In the genomic region with DNA sequence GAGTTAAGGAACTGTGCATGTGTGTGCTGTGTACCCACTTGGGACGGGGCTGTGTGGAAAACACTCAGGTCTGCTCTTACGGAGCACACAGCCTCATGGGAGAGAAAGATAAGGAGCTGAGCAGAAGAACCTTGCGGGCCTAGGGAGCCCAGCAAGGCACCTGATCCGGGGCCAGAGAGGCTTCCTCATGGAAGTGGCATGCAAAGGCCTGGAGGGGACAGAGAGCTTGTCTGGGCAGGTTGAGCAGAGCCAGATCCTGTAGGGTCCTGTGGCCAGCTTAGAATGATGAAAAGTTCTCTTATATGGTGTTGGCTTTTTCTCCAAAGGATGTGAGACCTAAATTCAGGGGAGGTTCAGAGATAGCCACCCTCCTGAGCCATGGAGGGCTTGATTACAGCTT, we compare ENCODE assay signal across 25 cellular contexts.
"Had no signal": no experiment of that assay in that cellular context is flagged by ENCODE, and none has a peak within 500 bp of the region (broad histone marks: within the 10 kb centered on the region; RNA-seq: fewer than 3 reads in every experiment).

No MANE protein-coding gene starts in this region.

- H3K36me3 ChIP-seq: left ventricle myocardium inferior had no signal

- H3K4me2 ChIP-seq: SK-N-SH had no signal

- H3K27me3 ChIP-seq: dorsolateral prefrontal cortex, testis, upper lobe of left lung had no signal

- H3K27ac ChIP-seq: dorsolateral prefrontal cortex, left ventricle myocardium inferior, testis, upper lobe of left lung, VCaP had no signal

- H3K4me3 ChIP-seq: dorsolateral prefrontal cortex, left ventricle myocardium inferior, mucosa of descending colon, testis, upper lobe of left lung had no signal

- H3K9me3 ChIP-seq: left ventricle myocardium inferior, mucosa of descending colon, SK-N-SH, testis, upper lobe of left lung had no signal

- ATAC-seq: activated CD8-positive, alpha-beta T cell treated with anti-CD3 and anti-CD28 coated beads, Interleukin-2, amount 10 ng/mL, durations not matched to agents 7 days and 5 days; mucosa of descending colon; sciatic nerve had no signal

- DNase-seq: activated CD4-positive, alpha-beta T cell treated with anti-CD3 and anti-CD28 coated beads, Interleukin-2, amount 50 U/mL, for 1 hour; activated CD4-positive, CD25-positive, alpha-beta regulatory T cell treated with anti-CD3 and anti-CD28 coated beads, Interleukin-2, amount 50 U/mL, for 72 hours; activated CD8-positive, alpha-beta T cell treated with anti-CD3 and anti-CD28 coated beads, Interleukin-2, amount 10 ng/mL, durations not matched to agents 7 days and 5 days; activated gamma-delta T cell treated with Interleukin-2 at 50 U/mL for 16 hours; aorta; central memory CD4-positive, alpha-beta T cell; dorsolateral prefrontal cortex; endodermal cell; erythroblast; foreskin fibroblast; kidney glomerular epithelial cell; left ventricle myocardium inferior; mesendoderm; mucosa of descending colon; nephron progenitor cell; nucleus accumbens; posterior cingulate gyrus; SK-N-SH; small intestine; stimulated activated CD4-positive, alpha-beta T cell treated with anti-CD3 and anti-CD28 coated beads, Interleukin-2, amount 100 ng/mL, for 24 hours; stimulated activated naive CD4-positive, alpha-beta T cell; testis had no signal

- H3K4me1 ChIP-seq: testis had no signal
